Comparison of ENCODE assay signal across 9 cellular contexts in genomic region chr13:41058229-41059070, GRCh38. TPM values are rescaled to one million over a fixed set of nuclear protein-coding genes. Genes with fewer than 3 reads are reported as not detected.
DNase-seq lines count a peak whose midpoint lies in the region; ATAC-seq and TF ChIP-seq lines count a peak whose summit lies in the region.
"Had no signal": no experiment of that assay in that cellular context is flagged by ENCODE, and none has a peak within 500 bp of the region (broad histone marks: within the 10 kb centered on the region; RNA-seq: fewer than 3 reads in every experiment).

No MANE protein-coding gene starts in this region.

- ATAC-seq in heart left ventricle, result no peak
- no peak for ATAC-seq in left ventricle myocardium superior
- ATAC-seq in HG02759 (IDR thresholded peaks at IDR 0.05; ENCODE audit: unreplicated experiment), result no peak
- no peak for ATAC-seq in GM19395 (IDR thresholded peaks at IDR 0.05; ENCODE audit: unreplicated experiment)

- in situ Hi-C loops in mammary epithelial cell (cut with MboI; ENCODE audit: low sequenced_read_pairs in 2 of 2), result no loop called here

- peak overlapping the region; percentile 85 for H3K4me2 ChIP-seq in mammary epithelial cell (ENCODE audit: insufficient read depth, low read depth, low read length)

- DNase-seq in heart left ventricle, result peak in 1 of 5 donors; percentile 43
- DNase-seq in left ventricle myocardium superior, result no peak
- DNase-seq in mammary epithelial cell, result no peak
- DNase-seq in vagina (ENCODE audit: extremely low spot score in 2 of 2), result no peak
- DNase-seq in DMS79 (lab: John Stamatoyannopoulos, UW), result no peak
- DNase-seq: GF-D8 had no signal

- no TSS peak for BruUV-seq in mammary epithelial cell (replicated peaks; lab: Mats Ljungman, UMichigan)

- H3K4me3 ChIP-seq in heart left ventricle, result peak overlapping the region in 11 of 12 donors; percentile 11 to 90 (median 80)
- H3K4me3 ChIP-seq in mammary epithelial cell (replicated peaks in 1 of 3; ENCODE audit: insufficient read depth in 1 of 3, low read depth in 2 of 3, low read length in 3 of 3), result peak overlapping the region; percentile 86 to 97 (median 87)
- H3K4me3 ChIP-seq in mucosa of stomach (ENCODE audit: low read length), result no peak overlapping the region
- H3K4me3 ChIP-seq in vagina, result peak overlapping the region; percentile 72 to 75

- dilution Hi-C loops in mammary epithelial cell (cut with HindIII; ENCODE audit: low sequenced_read_pairs), result no loop called here

- H3K9ac ChIP-seq in mammary epithelial cell (ENCODE audit: insufficient read depth, low read length) (peak overlapping the region; percentile 96), mucosa of stomach (ENCODE audit: low read length) (peak overlapping the region; percentile 86)

- H3K4me1 ChIP-seq in heart left ventricle, result peaks cover 3 to 73% (median 64%) of the 10 kb centered on the region in 12 donors
- H3K4me1 ChIP-seq in mammary epithelial cell (ENCODE audit: insufficient read depth, low read length), result peaks cover 18% of the 10 kb centered on the region
- H3K4me1 ChIP-seq in mucosa of stomach (ENCODE audit: control insufficient read depth, insufficient read depth, low read length), result peaks cover 44% of the 10 kb centered on the region
- peaks cover 72% of the 10 kb centered on the region for H3K4me1 ChIP-seq in vagina

- TF ChIP-seq POLR2A in heart left ventricle (IDR thresholded peaks at IDR 0.05) (no peak), vagina (IDR thresholded peaks at IDR 0.05) (no peak)

- CTCF ChIA-PET in mammary epithelial cell (lab: Charles Lee; ENCODE audit: low non-redundant PET), result no interaction called here

- H3K36me3 ChIP-seq in heart left ventricle (peaks cover 0 to 7% (median 0%) of the 10 kb centered on the region in 9 donors), mammary epithelial cell (ENCODE audit: insufficient read depth, low read length) (no peaks in the 10 kb centered on the region), mucosa of stomach (ENCODE audit: control insufficient read depth, insufficient read depth, low read length) (no peaks in the 10 kb centered on the region), vagina (no peaks in the 10 kb centered on the region)

- TF ChIP-seq CTCF in heart left ventricle (IDR thresholded peaks at IDR 0.05) (no peak), mammary epithelial cell (conservative IDR thresholded peaks at IDR 0.05 in 1 of 2, IDR thresholded peaks at IDR 0.05 in 1 of 2; ENCODE audit: extremely low read depth in 1 of 2, insufficient read depth in 1 of 2, low read depth in 1 of 2, low read length in 2 of 2) (no peak), vagina (IDR thresholded peaks at IDR 0.05) (no peak)

- H3K79me2 ChIP-seq in mammary epithelial cell (ENCODE audit: insufficient read depth, low read length), result peaks cover 84% of the 10 kb centered on the region

- 78 to 87% (median 82%) methylated on average over 18 of the region's 18 CpGs for WGBS in heart left ventricle, 4 donors
- WGBS in mammary epithelial cell (ENCODE audit: low coverage, missing lambda C conversion rate), result 78% methylated on average over 17 of the region's 18 CpGs

- peak overlapping the region in 11 of 12 donors; percentile 92 to 100 (median 99) for H3K27ac ChIP-seq in heart left ventricle
- H3K27ac ChIP-seq in mammary epithelial cell (ENCODE audit: insufficient read depth, low read depth, low read length), result peak overlapping the region; percentile 99
- H3K27ac ChIP-seq in vagina, result peak overlapping the region; percentile 95

- H3K9me3 ChIP-seq in heart left ventricle, result no peaks in the 10 kb centered on the region
- H3K9me3 ChIP-seq in mammary epithelial cell (replicated peaks; ENCODE audit: insufficient read depth, low read length), result no peaks in the 10 kb centered on the region
- no peaks in the 10 kb centered on the region for H3K9me3 ChIP-seq in mucosa of stomach (ENCODE audit: control insufficient read depth, low read length)
- no peaks in the 10 kb centered on the region for H3K9me3 ChIP-seq in vagina

- no peaks in the 10 kb centered on the region for H4K20me1 ChIP-seq in mammary epithelial cell (ENCODE audit: insufficient read depth, low read length)

- no peak overlapping the region for H2AFZ ChIP-seq in mammary epithelial cell (ENCODE audit: low read depth, low read length)

- H3K27me3 ChIP-seq in heart left ventricle (no peaks in the 10 kb centered on the region), mammary epithelial cell (ENCODE audit: insufficient read depth, low read length) (no peaks in the 10 kb centered on the region), mucosa of stomach (ENCODE audit: control insufficient read depth, insufficient read depth, low read length) (no peaks in the 10 kb centered on the region), vagina (no peaks in the 10 kb centered on the region)

- intact Hi-C loops in heart left ventricle (cut with DNase I), result loop anchor here in 6 of 10 donors (5.0 to 10.0 kb wide), 4 partner anchors 41 to 134 kb away; partner anchors contain the start of gene ELF1 (in 1 of the 6)
- intact Hi-C loops in left ventricle myocardium superior (cut with micrococcal nuclease), result no loop called here
- intact Hi-C loops in mammary epithelial cell (cut with micrococcal nuclease), result loop anchor here (5.0 kb wide), 1 partner anchor 41 kb away; the partner anchor contains the start of gene ELF1
- intact Hi-C loops in vagina (cut with DNase I), result loop anchor here (10.0 kb wide), 1 partner anchor 134 kb away; no protein-coding TSS in a partner anchor

RNA-seq across cellular contexts. Expression of gene WBP4, which starts 2.9 kb away (rescaled TPM):
- total RNA-seq in heart left ventricle (10 to 100 TPM; 12.4 to 24.6 (median 20.6) TPM), left ventricle myocardium superior (20.8 TPM), mammary epithelial cell (10 to 100 TPM in 1 of 2 donors, 1 to 10 TPM in 1; 5.0 to 12.4 TPM), vagina (13.5 TPM)
- polyA plus RNA-seq in heart left ventricle (10 to 100 TPM; 19.5 to 29.9 TPM), mammary epithelial cell (5.2 TPM)
- 0.98 TPM for polyA minus RNA-seq in mammary epithelial cell

RNA-seq across cellular contexts. Expression of gene ELF1, which starts 39.3 kb away (rescaled TPM):
- 10 to 100 TPM; 28.6 to 75.4 (median 35.3) TPM for total RNA-seq in heart left ventricle
- 10 to 100 TPM in 1 of 2 donors, 1 to 10 TPM in 1; 7.7 to 19.4 TPM for polyA plus RNA-seq in heart left ventricle
- 33.3 TPM for total RNA-seq in left ventricle myocardium superior
- total RNA-seq in mammary epithelial cell, result 10 to 100 TPM; 48.0 to 66.3 TPM
- polyA plus RNA-seq in mammary epithelial cell, result 32.6 TPM
- 51.3 TPM for polyA minus RNA-seq in mammary epithelial cell
- total RNA-seq in vagina, result 101 TPM
